9 cellular contexts compared by ENCODE assay signal in genomic region chr19:5624741-5625140, GRCh38. TPM values are rescaled to one million over a fixed set of nuclear protein-coding genes. Genes with fewer than 3 reads are reported as not detected.
A peak's percentile ranks its signal among the peaks of the same experiment; 100 is the strongest.
DNase-seq lines count a peak whose midpoint lies in the region; ATAC-seq, FAIRE-seq and TF ChIP-seq lines count a peak whose summit lies in the region.
"Had no signal": no experiment of that assay in that cellular context is flagged by ENCODE, and none has a peak within 500 bp of the region (broad histone marks: within the 10 kb centered on the region; RNA-seq: fewer than 3 reads in every experiment).

No MANE protein-coding gene starts in this region.

- H3K27ac ChIP-seq in 22Rv1: peak overlapping the region; percentile 92; the same call in 1 of the 2 replicates
- peak overlapping the region; percentile 97; the same call in 1 of the 3 replicates for H3K27ac ChIP-seq in K562 (ENCODE audit: extremely low read depth, low read depth, low read length)

- WGBS in K562 (ENCODE audit: insufficient coverage, low coverage, missing lambda C conversion rate): 15% methylated on average over 6 of the region's 7 CpGs

- TF ChIP-seq CTCF in 22Rv1 (IDR thresholded peaks at IDR 0.05): no peak
- no peak for TF ChIP-seq CTCF in HFF-Myc (IDR thresholded peaks at IDR 0.05; ENCODE audit: low read depth, low read length, missing control alignments)
- no peak for TF ChIP-seq CTCF in K562 (IDR thresholded peaks at IDR 0.05 in 2 of 3, conservative IDR thresholded peaks at IDR 0.05 in 1 of 3; ENCODE audit: insufficient read depth in 2 of 3, low read depth in 1 of 3, low read length in 3 of 3)

- no peak for TF ChIP-seq EP300 in K562 (IDR thresholded peaks at IDR 0.05; ENCODE audit: low read length)

- H3K9ac ChIP-seq in K562 (ENCODE audit: insufficient read depth in 1 of 2, low read depth in 2 of 2, low read length in 2 of 2) (peak overlapping the region; percentile 86 to 99), mucosa of stomach (ENCODE audit: low read length) (peak overlapping the region; percentile 93)

- H3K4me1 ChIP-seq in K562 (replicated peaks in 1 of 2; ENCODE audit: control insufficient read depth in 2 of 2, insufficient read depth in 2 of 2, low read length in 2 of 2): peaks cover 33 to 56% of the 10 kb centered on the region in 2 experiments
- peaks cover 40% of the 10 kb centered on the region for H3K4me1 ChIP-seq in mucosa of stomach (ENCODE audit: control insufficient read depth, insufficient read depth, low read length)

- ATAC-seq in K562 (no peak), GM21786 (IDR thresholded peaks at IDR 0.05; ENCODE audit: unreplicated experiment) (no peak)

- DNase-seq in HFF-Myc (ENCODE audit: extremely low read depth, low read depth): no peak
- no peak for DNase-seq in K562 (ENCODE audit: extremely low read depth in 1 of 4, low spot score in 3 of 4)
- no peak for DNase-seq in AML-193 (lab: John Stamatoyannopoulos, UW)
- no peak for DNase-seq in NCI-H146 (lab: John Stamatoyannopoulos, UW)
- DNase-seq in NCI-H1092 (lab: John Stamatoyannopoulos, UW): no peak

- intact Hi-C loops in K562 (cut with micrococcal nuclease): loop anchor here (10.0 kb wide), 1 partner anchor 60 kb away; the partner anchor contains the start of genes HSD11B1L and MICOS13

- H3K27me3 ChIP-seq in K562 (ENCODE audit: control insufficient read depth in 2 of 2, insufficient read depth in 2 of 2, low read length in 2 of 2) (no peaks in the 10 kb centered on the region), mucosa of stomach (ENCODE audit: control insufficient read depth, insufficient read depth, low read length) (no peaks in the 10 kb centered on the region)

- H4K20me1 ChIP-seq in K562 (replicated peaks; ENCODE audit: control insufficient read depth, insufficient read depth, low read length): peaks cover 50% of the 10 kb centered on the region; the same call in 1 of the 2 replicates

- CTCF ChIA-PET in K562 (lab: Yijun Ruan, JAX; ENCODE audit: low intra/inter-chr PET ratio): interaction anchor here (0.6 kb wide), 1 partner anchor 336 kb away, joined by 4 read pairs; no protein-coding TSS in a partner anchor

- in situ Hi-C loops in K562 (cut with MboI): no loop called here

- no peak for FAIRE-seq in K562 (lab: Jason Lieb, UNC)
- FAIRE-seq: GM18507 had no signal

- no peak for TF ChIP-seq RAD21 in K562 (CRISPR knock-in tag; conservative IDR thresholded peaks at IDR 0.05 in 1 of 2, IDR thresholded peaks at IDR 0.05 in 1 of 2)

- H3K36me3 ChIP-seq in K562 (ENCODE audit: control insufficient read depth, insufficient read depth, low read length) (peaks cover 73% of the 10 kb centered on the region), mucosa of stomach (ENCODE audit: control insufficient read depth, insufficient read depth, low read length) (peaks cover 16% of the 10 kb centered on the region)

- no peaks in the 10 kb centered on the region for H3K9me3 ChIP-seq in K562 (replicated peaks; ENCODE audit: control insufficient read depth, insufficient read depth, low read depth, low read length)
- H3K9me3 ChIP-seq in mucosa of stomach (ENCODE audit: control insufficient read depth, low read length): no peaks in the 10 kb centered on the region

- POLR2A ChIA-PET in K562 (lab: Yijun Ruan, JAX): interaction anchor here (0.6 to 3.1 kb wide), 3 partner anchors 9 to 36 kb away, joined by 3 to 27 read pairs (median 11); no protein-coding TSS in a partner anchor

- H3K4me3 ChIP-seq in HFF-Myc (replicated peaks; ENCODE audit: low read depth, low read length) (peak overlapping the region; percentile 99), K562 (peak overlapping the region; percentile 82), mucosa of stomach (ENCODE audit: low read length) (peak overlapping the region; percentile 89)

- no peak for TF ChIP-seq POLR2A in K562 (conservative IDR thresholded peaks at IDR 0.05)

- peaks cover 100% of the 10 kb centered on the region for H3K79me2 ChIP-seq in K562 (ENCODE audit: control insufficient read depth, insufficient read depth, low read length)

- BruUV-seq in K562 (replicated peaks; lab: Mats Ljungman, UMichigan): no TSS peak

- H3K4me2 ChIP-seq in K562 (ENCODE audit: insufficient read depth, low read length): peak overlapping the region; percentile 90

- peaks cover 12% of the 10 kb centered on the region for H3K9me1 ChIP-seq in K562 (ENCODE audit: control insufficient read depth, insufficient read depth, low read length)

- H2AFZ ChIP-seq in K562 (ENCODE audit: low read depth, low read length): no peak overlapping the region

RNA-seq across cellular contexts. Expression of gene SAFB, which starts 1.9 kb away (rescaled TPM):
- total RNA-seq in K562 (2011; cell fraction: chromatin; rRNA removed; ENCODE audit: low replicate concordance): 319 and 366 TPM in 2 replicates
- total RNA-seq in K562 (2011; cell fraction: nucleolus; rRNA removed): 147 and 156 TPM in 2 replicates
- 205 and 219 TPM in 2 replicates for total RNA-seq in K562 (2011; cell fraction: nucleoplasm; rRNA removed)
- total RNA-seq in K562 (2014; rRNA removed) (93.3 and 124 TPM in 2 replicates), K562 (2014; rRNA removed; fragmentation: Illumina TruSeq; extraction: Trizol) (62.5 and 67.0 TPM in 2 replicates), K562 (2015; rRNA removed; fragmentation: Illumina TruSeq; extraction: Trizol) (83.1 and 84.6 TPM in 2 replicates), K562 (2021) (122 and 151 TPM in 2 replicates)
- polyA plus RNA-seq in K562 (2011; rRNA removed) (37.6 and 39.2 TPM in 2 replicates), K562 (2014; fragmentation: Illumina TruSeq; extraction: Trizol) (87.3 and 93.8 TPM in 2 replicates), K562 (2014; fragmentation: Nextera tagmentation; extraction: Ambion mirVana) (1 to 10 TPM; 1.1 to 1.8 TPM), K562 (2014; rRNA removed) (124 and 127 TPM in 2 replicates)
- 39.3 and 75.4 TPM in 2 replicates for polyA plus RNA-seq in K562 (2011; cell fraction: cytosol; rRNA removed)
- polyA plus RNA-seq in K562 (2011; cell fraction: nucleus; rRNA removed): 116 and 141 TPM in 2 replicates
- polyA plus RNA-seq in K562 (2012): 59.6 and 99.1 TPM in 2 replicates
- 66.5 and 72.2 TPM in 2 replicates for polyA minus RNA-seq in K562 (2011; rRNA and poly(A)+ RNA removed)
- 43.8 and 74.9 TPM in 2 replicates for polyA minus RNA-seq in K562 (2011; cell fraction: cytosol; rRNA and poly(A)+ RNA removed)
- 75.3 and 109 TPM in 2 replicates for polyA minus RNA-seq in K562 (2011; cell fraction: nucleus; rRNA and poly(A)+ RNA removed)

RNA-seq across cellular contexts. Expression of gene SAFB2, which starts 2.2 kb away (rescaled TPM):
- 394 and 516 TPM in 2 replicates for total RNA-seq in K562 (2011; cell fraction: chromatin; rRNA removed; ENCODE audit: low replicate concordance)
- 127 TPM in 2 replicates for total RNA-seq in K562 (2011; cell fraction: nucleolus; rRNA removed)
- 218 and 238 TPM in 2 replicates for total RNA-seq in K562 (2011; cell fraction: nucleoplasm; rRNA removed)
- 56.1 and 74.0 TPM in 2 replicates for total RNA-seq in K562 (2014; rRNA removed)
- total RNA-seq in K562 (2014; rRNA removed; fragmentation: Illumina TruSeq; extraction: Trizol): 45.7 and 45.8 TPM in 2 replicates
- 45.6 and 47.3 TPM in 2 replicates for total RNA-seq in K562 (2015; rRNA removed; fragmentation: Illumina TruSeq; extraction: Trizol)
- total RNA-seq in K562 (2021): 91.5 and 103 TPM in 2 replicates
- 21.2 and 31.1 TPM in 2 replicates for polyA plus RNA-seq in K562 (2011; rRNA removed)
- polyA plus RNA-seq in K562 (2011; cell fraction: cytosol; rRNA removed): 10.8 and 27.9 TPM in 2 replicates
- polyA plus RNA-seq in K562 (2011; cell fraction: nucleus; rRNA removed): 159 and 167 TPM in 2 replicates
- 33.0 and 49.7 TPM in 2 replicates for polyA plus RNA-seq in K562 (2012)
- polyA plus RNA-seq in K562 (2014; fragmentation: Illumina TruSeq; extraction: Trizol): 42.3 and 54.8 TPM in 2 replicates
- 1 to 10 TPM; 4.5 to 6.9 TPM for polyA plus RNA-seq in K562 (2014; fragmentation: Nextera tagmentation; extraction: Ambion mirVana)
- polyA plus RNA-seq in K562 (2014; rRNA removed): 63.2 and 65.0 TPM in 2 replicates
- polyA minus RNA-seq in K562 (2011; rRNA and poly(A)+ RNA removed): 59.2 and 75.0 TPM in 2 replicates
- polyA minus RNA-seq in K562 (2011; cell fraction: cytosol; rRNA and poly(A)+ RNA removed): 28.9 and 29.3 TPM in 2 replicates
- polyA minus RNA-seq in K562 (2011; cell fraction: nucleus; rRNA and poly(A)+ RNA removed): 56.3 and 123 TPM in 2 replicates

RNA-seq across cellular contexts. Expression of gene MICOS13, which starts 55.6 kb away (rescaled TPM):
- total RNA-seq in K562 (2011; cell fraction: chromatin; rRNA removed; ENCODE audit: low replicate concordance): 10.1 and 39.6 TPM in 2 replicates
- 71.5 and 77.0 TPM in 2 replicates for total RNA-seq in K562 (2011; cell fraction: nucleolus; rRNA removed)
- 30.0 and 32.6 TPM in 2 replicates for total RNA-seq in K562 (2011; cell fraction: nucleoplasm; rRNA removed)
- total RNA-seq in K562 (2014; rRNA removed): 220 and 383 TPM in 2 replicates
- 19.1 and 24.6 TPM in 2 replicates for total RNA-seq in K562 (2014; rRNA removed; fragmentation: Illumina TruSeq; extraction: Trizol)
- total RNA-seq in K562 (2015; rRNA removed; fragmentation: Illumina TruSeq; extraction: Trizol): 94.0 and 105 TPM in 2 replicates
- 95.4 and 113 TPM in 2 replicates for total RNA-seq in K562 (2021)
- 32.1 and 42.6 TPM in 2 replicates for polyA plus RNA-seq in K562 (2011; rRNA removed)
- polyA plus RNA-seq in K562 (2011; cell fraction: cytosol; rRNA removed): 60.9 and 173 TPM in 2 replicates
- polyA plus RNA-seq in K562 (2011; cell fraction: nucleus; rRNA removed): 33.8 and 49.4 TPM in 2 replicates
- 68.5 and 125 TPM in 2 replicates for polyA plus RNA-seq in K562 (2012)
- 41.2 and 69.4 TPM in 2 replicates for polyA plus RNA-seq in K562 (2014; fragmentation: Illumina TruSeq; extraction: Trizol)
- 10 to 100 TPM; 15.5 to 49.4 TPM for polyA plus RNA-seq in K562 (2014; fragmentation: Nextera tagmentation; extraction: Ambion mirVana)
- 124 and 202 TPM in 2 replicates for polyA plus RNA-seq in K562 (2014; rRNA removed)
- polyA minus RNA-seq in K562 (2011; rRNA and poly(A)+ RNA removed): 3.6 and 6.3 TPM in 2 replicates
- 17.7 and 22.1 TPM in 2 replicates for polyA minus RNA-seq in K562 (2011; cell fraction: cytosol; rRNA and poly(A)+ RNA removed)
- 17.0 and 19.5 TPM in 2 replicates for polyA minus RNA-seq in K562 (2011; cell fraction: nucleus; rRNA and poly(A)+ RNA removed)

RNA-seq across cellular contexts. Expression of gene HSD11B1L, which starts 56.1 kb away (rescaled TPM):
- 1.9 and 5.4 TPM in 2 replicates for total RNA-seq in K562 (2011; cell fraction: chromatin; rRNA removed; ENCODE audit: low replicate concordance)
- total RNA-seq in K562 (2011; cell fraction: nucleolus; rRNA removed): 5.4 and 5.5 TPM in 2 replicates
- total RNA-seq in K562 (2011; cell fraction: nucleoplasm; rRNA removed): 4.8 TPM in 2 replicates
- total RNA-seq in K562 (2014; rRNA removed) (4.9 and 7.7 TPM in 2 replicates), K562 (2014; rRNA removed; fragmentation: Illumina TruSeq; extraction: Trizol) (1.2 and 1.4 TPM in 2 replicates), K562 (2015; rRNA removed; fragmentation: Illumina TruSeq; extraction: Trizol) (2.0 and 2.3 TPM in 2 replicates), K562 (2021) (3.6 and 4.3 TPM in 2 replicates)
- polyA plus RNA-seq in K562 (2011; rRNA removed) (2.3 and 3.1 TPM in 2 replicates), K562 (2014; fragmentation: Illumina TruSeq; extraction: Trizol) (1.7 and 2.2 TPM in 2 replicates), K562 (2014; fragmentation: Nextera tagmentation; extraction: Ambion mirVana) (under 1 TPM; 0.31 to 0.36 TPM), K562 (2014; rRNA removed) (4.7 and 6.3 TPM in 2 replicates)
- polyA plus RNA-seq in K562 (2011; cell fraction: cytosol; rRNA removed): 4.4 and 11.4 TPM in 2 replicates
- 7.8 and 11.4 TPM in 2 replicates for polyA plus RNA-seq in K562 (2011; cell fraction: nucleus; rRNA removed)
- 3.4 and 7.3 TPM in 2 replicates for polyA plus RNA-seq in K562 (2012)
- polyA minus RNA-seq in K562 (2011; rRNA and poly(A)+ RNA removed): 0.39 and 0.63 TPM in 2 replicates
- 2.2 and 2.4 TPM in 2 replicates for polyA minus RNA-seq in K562 (2011; cell fraction: cytosol; rRNA and poly(A)+ RNA removed)
- polyA minus RNA-seq in K562 (2011; cell fraction: nucleus; rRNA and poly(A)+ RNA removed): 0.56 and 0.94 TPM in 2 replicates

RNA-seq across cellular contexts. Expression of gene TINCR, which starts 57.0 kb away (rescaled TPM):
- total RNA-seq in K562 (2011; cell fraction: chromatin; rRNA removed; ENCODE audit: low replicate concordance): 1.7 and 1.9 TPM in 2 replicates
- total RNA-seq in K562 (2011; cell fraction: nucleolus; rRNA removed): 0.66 and 0.67 TPM in 2 replicates
- 1.1 and 1.5 TPM in 2 replicates for total RNA-seq in K562 (2011; cell fraction: nucleoplasm; rRNA removed)
- total RNA-seq in K562 (2014; rRNA removed): 0.08 TPM in 1 of 2 replicates, not detected in the other
- 0.06 and 0.07 TPM in 2 replicates for total RNA-seq in K562 (2014; rRNA removed; fragmentation: Illumina TruSeq; extraction: Trizol)
- 0.07 TPM in 1 of 2 replicates, not detected in the other for total RNA-seq in K562 (2015; rRNA removed; fragmentation: Illumina TruSeq; extraction: Trizol)
- 0.13 and 0.24 TPM in 2 replicates for total RNA-seq in K562 (2021)
- polyA plus RNA-seq in K562 (2011; rRNA removed): 0.11 and 0.32 TPM in 2 replicates
- 0.06 and 0.24 TPM in 2 replicates for polyA plus RNA-seq in K562 (2011; cell fraction: cytosol; rRNA removed)
- 0.58 and 0.90 TPM in 2 replicates for polyA plus RNA-seq in K562 (2011; cell fraction: nucleus; rRNA removed)
- polyA plus RNA-seq in K562 (2012): 0.20 and 0.36 TPM in 2 replicates
- polyA plus RNA-seq in K562 (2014; fragmentation: Illumina TruSeq; extraction: Trizol): 0.10 and 0.21 TPM in 2 replicates
- under 1 TPM; 0.03 to 0.10 TPM for polyA plus RNA-seq in K562 (2014; fragmentation: Nextera tagmentation; extraction: Ambion mirVana)
- polyA plus RNA-seq in K562 (2014; rRNA removed): 0.03 and 0.19 TPM in 2 replicates
- 0.33 TPM in 1 of 2 replicates, not detected in the other for polyA minus RNA-seq in K562 (2011; rRNA and poly(A)+ RNA removed)
- polyA minus RNA-seq in K562 (2011; cell fraction: cytosol; rRNA and poly(A)+ RNA removed): not detected in 2 replicates
- polyA minus RNA-seq in K562 (2011; cell fraction: nucleus; rRNA and poly(A)+ RNA removed): 0.11 and 0.13 TPM in 2 replicates
